Comparison of ENCODE assay signal across 8 cellular contexts in the genomic region with DNA sequence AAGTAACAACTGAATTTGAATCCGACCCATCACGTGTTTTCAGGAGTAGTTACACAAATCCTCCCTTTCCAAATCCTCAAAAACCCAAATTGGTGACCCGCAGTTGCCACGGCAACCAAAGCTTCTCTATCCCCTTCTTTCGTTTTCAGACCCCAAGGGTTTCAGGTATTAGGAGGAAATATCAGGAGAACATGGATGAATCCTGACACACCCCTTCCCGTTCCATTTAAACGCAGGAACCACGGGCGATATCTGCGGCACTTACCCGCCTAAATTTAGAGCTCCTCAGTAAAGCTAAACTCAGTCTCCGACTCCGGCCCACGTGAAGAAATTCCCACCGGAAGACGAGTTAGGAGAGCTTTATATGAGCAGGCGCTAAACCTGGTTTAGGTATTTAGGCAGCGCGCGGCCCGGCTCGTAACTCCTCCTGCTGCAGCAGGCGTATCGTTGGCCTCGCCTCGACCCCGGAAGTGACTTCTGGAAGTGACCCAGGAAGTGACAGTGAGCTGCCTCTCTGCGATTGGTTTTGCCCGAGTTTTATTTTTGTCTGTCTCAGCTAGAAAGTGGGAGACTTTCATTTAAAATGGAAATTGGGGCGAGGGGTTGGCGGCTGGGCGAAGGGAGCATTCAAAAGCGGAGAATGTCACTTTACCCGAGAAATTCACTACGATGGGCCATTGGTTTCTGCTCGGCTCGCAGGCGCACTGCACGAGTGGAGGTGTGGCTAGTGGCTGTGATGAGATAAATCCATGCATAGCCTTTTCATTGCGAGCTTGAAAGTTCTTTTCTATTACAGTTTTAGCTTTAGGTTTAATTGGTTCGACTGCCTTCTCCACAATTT.
DNase-seq lines count a peak whose midpoint lies in the region; ATAC-seq and TF ChIP-seq lines count a peak whose summit lies in the region.

A gene (minus strand): TSS at position 472 of the 841 bp plus-strand sequence.

- in situ Hi-C loops in GM18951 (cut with MboI; ENCODE audit: low sequenced_read_pairs, unreplicated experiment) = no loop called here

- ATAC-seq in HG03175 (IDR thresholded peaks at IDR 0.05; ENCODE audit: unreplicated experiment) = peak; percentile 100

- DNase-seq in AG09319 (ENCODE audit: extremely low read depth, low read depth) (peak; percentile 49), NCI-H446 treated with DMSO at 0.1 percent for 48 hours (lab: John Stamatoyannopoulos, UW) (peak; percentile 67), cerebellar cortex (ENCODE audit: low spot score) (peak; percentile 93), islet precursor cell (peak; percentile 93)
- DNase-seq in activated CD4-positive, CD25-positive, alpha-beta regulatory T cell treated with anti-CD3 and anti-CD28 coated beads, Interleukin-2, amount 50 U/mL, for 16 hours (ENCODE audit: low read depth, low spot score) = peak; percentile 77
- peak; percentile 71 to 80 (median 80) for DNase-seq in stimulated activated CD4-positive, alpha-beta T cell treated with anti-CD3 and anti-CD28 coated beads, Interleukin-12 subunit alpha, Interleukin-12 subunit beta, amount 100 ng/mL, for 48 hours (ENCODE audit: low read depth in 2 of 3, low spot score in 1 of 3)

- TF ChIP-seq CTCF in AG09319 (IDR thresholded peaks at IDR 0.05; ENCODE audit: low read depth, low read length) = no peak; the same call in 1 of the 2 replicates

- peak; percentile 75 for TF ChIP-seq POLR2A in GM18951 (IDR thresholded peaks at IDR 0.05; ENCODE audit: extremely low read depth, insufficient read depth, insufficient read length)

Comparison
In these comparisons a context has a peak if more than half of its experiments do, and no peak if none do; other contexts are left out.
1. Peak in every context shown above with its lines: DNase-seq and ATAC-seq.